In genomic region chr1:91826649-91827048, GRCh38 we compare ENCODE assay signal across 33 cellular contexts. TPM values are rescaled to one million over a fixed set of nuclear protein-coding genes. Genes with fewer than 3 reads are reported as not detected.
DNase-seq lines count a peak whose midpoint lies in the region; ATAC-seq, FAIRE-seq and TF ChIP-seq lines count a peak whose summit lies in the region.
"Had no signal": no experiment of that assay in that cellular context is flagged by ENCODE, and none has a peak within 500 bp of the region (broad histone marks: within the 10 kb centered on the region; RNA-seq: fewer than 3 reads in every experiment).

No MANE protein-coding gene starts in this region.

- no peak for DNase-seq in Caco-2
- no peak for DNase-seq in kidney
- no peak for DNase-seq in progenitor cell of endocrine pancreas (ENCODE audit: low spot score, unreplicated experiment)
- no peak for DNase-seq in GM13977 (ENCODE audit: low spot score)
- no peak for DNase-seq in kidney tubule cell (ENCODE audit: low spot score)
- DNase-seq in amygdala (lab: John Stamatoyannopoulos, UW), result no peak
- DNase-seq: activated CD4-positive, alpha-beta T cell treated with anti-CD3 and anti-CD28 coated beads, Interleukin-2, amount 10 ng/mL, durations not matched to agents 7 days and 5 days; activated CD8-positive, alpha-beta memory T cell treated with anti-CD3 and anti-CD28 coated beads, Interleukin-2, amount 10 ng/mL, durations not matched to agents 7 days and 5 days; activated naive CD8-positive, alpha-beta T cell treated with anti-CD3 and anti-CD28 coated beads, Interleukin-2, amount 50 U/mL, for 24 hours; activated T-cell treated with anti-CD3 and anti-CD28 coated beads, Interleukin-2, amount 50 U/mL, for 48 hours; H9; NCI-H1105; NCI-H187 treated with DMSO at 0.1 percent for 48 hours; NCI-H524 treated with DMSO at 0.1 percent for 48 hours; NK-92 treated with Interleukin-12 subunit alpha and Interleukin-12 subunit beta, amount 100 ng/mL, for 24 hours; PC-9; posterior cingulate gyrus; SIG-M5; SW 1271; T1000; uterus had no signal

- CTCF ChIA-PET in Caco-2 (lab: Charles Lee), result no interaction called here

- H3K4me3 Mint-ChIP-seq in Caco-2 (ENCODE audit: unreplicated experiment) (no peak overlapping the region), progenitor cell of endocrine pancreas (ENCODE audit: low read depth) (no peak overlapping the region)
- H3K4me3 Mint-ChIP-seq: activated CD4-positive, alpha-beta T cell treated with anti-CD3 and anti-CD28 coated beads, Interleukin-2, amount 10 ng/mL, durations not matched to agents 7 days and 5 days; activated CD8-positive, alpha-beta memory T cell treated with anti-CD3 and anti-CD28 coated beads, Interleukin-2, amount 10 ng/mL, durations not matched to agents 7 days and 5 days; activated naive CD8-positive, alpha-beta T cell treated with anti-CD3 and anti-CD28 coated beads, Interleukin-2, amount 50 U/mL, for 24 hours; CD14-positive monocyte; H9; IgD-negative memory B cell; WTC11 had no signal

- H3K27me3 Mint-ChIP-seq in Caco-2 (ENCODE audit: insufficient read depth, unreplicated experiment) (no peaks in the 10 kb centered on the region), progenitor cell of endocrine pancreas (no peaks in the 10 kb centered on the region)
- H3K27me3 Mint-ChIP-seq: activated CD4-positive, alpha-beta T cell treated with anti-CD3 and anti-CD28 coated beads, Interleukin-2, amount 10 ng/mL, durations not matched to agents 7 days and 5 days; activated CD8-positive, alpha-beta memory T cell treated with anti-CD3 and anti-CD28 coated beads, Interleukin-2, amount 10 ng/mL, durations not matched to agents 7 days and 5 days; activated naive CD8-positive, alpha-beta T cell treated with anti-CD3 and anti-CD28 coated beads, Interleukin-2, amount 50 U/mL, for 24 hours had no signal

- H3K36me3 ChIP-seq in Caco-2 (ENCODE audit: control insufficient read depth, insufficient read depth, low read length), result no peaks in the 10 kb centered on the region; the same call in 1 of the 2 replicates
- H3K36me3 ChIP-seq in kidney (ENCODE audit: control insufficient read depth in 1 of 2, insufficient read depth in 2 of 2, low read length in 2 of 2), result no peaks in the 10 kb centered on the region
- H3K36me3 ChIP-seq: lower lobe of right lung, thoracic aorta, uterus had no signal

- intact Hi-C loops in Caco-2 (cut with micrococcal nuclease; ENCODE audit: unreplicated experiment) (loop anchor here (5.0 to 10.0 kb wide), 3 partner anchors 61 to 212 kb away; partner anchors contain the start of gene TGFBR3), kidney (cut with DNase I) (no loop called here)

- in situ Hi-C loops in GM13977 (cut with MboI; ENCODE audit: low pct_unique_long_range_greater_than_20kb, low sequenced_read_pairs, unreplicated experiment), result no loop called here

- no TSS peak for BruUV-seq in Caco-2 (replicated peaks; lab: Mats Ljungman, UMichigan)

- TF ChIP-seq CTCF in Caco-2 (IDR thresholded peaks at IDR 0.05; ENCODE audit: insufficient read depth in 1 of 2, low read depth in 1 of 2, low read length in 1 of 2, severe bottlenecking in 1 of 2, unreplicated experiment in 1 of 2), result no peak
- TF ChIP-seq CTCF in VCaP (conservative IDR thresholded peaks at IDR 0.05), result no peak
- no peak for TF ChIP-seq CTCF in kidney (IDR thresholded peaks at IDR 0.05; ENCODE audit: borderline replicate concordance, extremely low read depth, insufficient read depth)
- TF ChIP-seq CTCF in progenitor cell of endocrine pancreas (IDR thresholded peaks at IDR 0.05; ENCODE audit: unreplicated experiment), result no peak
- no peak for TF ChIP-seq CTCF in GM13977 (IDR thresholded peaks at IDR 0.05; ENCODE audit: extremely low read depth, insufficient read depth, missing control alignments)

- ATAC-seq in GM18517 (IDR thresholded peaks at IDR 0.05; ENCODE audit: unreplicated experiment), result no peak
- ATAC-seq: activated CD8-positive, alpha-beta memory T cell treated with anti-CD3 and anti-CD28 coated beads, Interleukin-2, amount 10 ng/mL, durations not matched to agents 7 days and 5 days; activated naive CD8-positive, alpha-beta T cell treated with anti-CD3 and anti-CD28 coated beads, Interleukin-2, amount 50 U/mL, for 24 hours; WTC11 had no signal

- no peak for FAIRE-seq in kidney (lab: Jason Lieb, UNC)
- FAIRE-seq: GM12892 had no signal

- H3K4me1 Mint-ChIP-seq in Caco-2 (ENCODE audit: low read depth, unreplicated experiment) (no peaks in the 10 kb centered on the region), progenitor cell of endocrine pancreas (ENCODE audit: low read depth) (peaks cover 25% of the 10 kb centered on the region)
- H3K4me1 Mint-ChIP-seq: IgD-negative memory B cell had no signal

- H3K9me3 ChIP-seq in Caco-2 (no peaks in the 10 kb centered on the region), kidney (ENCODE audit: control insufficient read depth in 1 of 2, low read length in 2 of 2) (no peaks in the 10 kb centered on the region)
- H3K9me3 ChIP-seq: lower lobe of right lung, mucosa of descending colon, thoracic aorta, uterus had no signal

- H3K27ac ChIP-seq in VCaP, result peak overlapping the region; percentile 78
- H3K27ac ChIP-seq in kidney (ENCODE audit: low read depth in 2 of 2, low read length in 2 of 2), result peak overlapping the region; percentile 73 to 84
- H3K27ac ChIP-seq: epithelial cell of prostate, PC-9, thoracic aorta, uterus had no signal

- POLR2A ChIA-PET in Caco-2 (lab: Charles Lee), result no interaction called here

- H3K4me3 ChIP-seq in Caco-2 (ENCODE audit: low read depth, low read length) (no peak overlapping the region), kidney (ENCODE audit: low read length in 2 of 2) (no peak overlapping the region)
- H3K4me3 ChIP-seq: lower lobe of right lung, mucosa of descending colon, PC-9, thoracic aorta, uterus had no signal

- H3K27ac Mint-ChIP-seq in Caco-2 (ENCODE audit: unreplicated experiment) (peak overlapping the region; percentile 48), progenitor cell of endocrine pancreas (peak overlapping the region; percentile 78)
- H3K27ac Mint-ChIP-seq: activated CD4-positive, alpha-beta T cell treated with anti-CD3 and anti-CD28 coated beads, Interleukin-2, amount 10 ng/mL, durations not matched to agents 7 days and 5 days; activated CD8-positive, alpha-beta memory T cell treated with anti-CD3 and anti-CD28 coated beads, Interleukin-2, amount 10 ng/mL, durations not matched to agents 7 days and 5 days; activated naive CD8-positive, alpha-beta T cell treated with anti-CD3 and anti-CD28 coated beads, Interleukin-2, amount 50 U/mL, for 24 hours; CD14-positive monocyte; IgD-negative memory B cell; WTC11 had no signal

- peak overlapping the region in 1 of 2 donors; percentile 41 for H3K9ac ChIP-seq in kidney (ENCODE audit: low read length in 2 of 2)

- H3K27me3 ChIP-seq in Caco-2 (replicated peaks; ENCODE audit: control insufficient read depth, insufficient read depth, low read length), result no peaks in the 10 kb centered on the region
- H3K27me3 ChIP-seq: foreskin keratinocyte, uterus had no signal

- H3K36me3 Mint-ChIP-seq in Caco-2 (ENCODE audit: insufficient read depth, unreplicated experiment) (no peaks in the 10 kb centered on the region), progenitor cell of endocrine pancreas (ENCODE audit: insufficient read depth) (no peaks in the 10 kb centered on the region)
- H3K36me3 Mint-ChIP-seq: activated CD8-positive, alpha-beta memory T cell treated with anti-CD3 and anti-CD28 coated beads, Interleukin-2, amount 10 ng/mL, durations not matched to agents 7 days and 5 days; CD14-positive monocyte; IgD-negative memory B cell; WTC11 had no signal

- no peaks in the 10 kb centered on the region for H3K9me3 Mint-ChIP-seq in Caco-2 (ENCODE audit: unreplicated experiment)
- no peaks in the 10 kb centered on the region for H3K9me3 Mint-ChIP-seq in progenitor cell of endocrine pancreas (ENCODE audit: low read depth)
- H3K9me3 Mint-ChIP-seq: activated CD4-positive, alpha-beta T cell treated with anti-CD3 and anti-CD28 coated beads, Interleukin-2, amount 10 ng/mL, durations not matched to agents 7 days and 5 days; activated naive CD8-positive, alpha-beta T cell treated with anti-CD3 and anti-CD28 coated beads, Interleukin-2, amount 50 U/mL, for 24 hours; H9; neural crest cell; WTC11 had no signal

- H3K4me1 ChIP-seq in Caco-2 (peaks cover 15% of the 10 kb centered on the region), kidney (ENCODE audit: control insufficient read depth in 1 of 2, insufficient read depth in 1 of 2, low read depth in 1 of 2, low read length in 2 of 2) (peaks cover 22 to 53% of the 10 kb centered on the region in 2 donors)
- H3K4me1 ChIP-seq: foreskin keratinocyte had no signal

RNA-seq across cellular contexts. Expression of gene TGFBR3, which starts 59.3 kb away (rescaled TPM):
- 12.2 and 15.2 TPM in 2 replicates for total RNA-seq in Caco-2 (2022)
- 57.9 TPM for total RNA-seq in kidney
- 15.8 TPM for polyA plus RNA-seq in kidney (ENCODE audit: insufficient read depth, low read depth, low replicate concordance)
- total RNA-seq in progenitor cell of endocrine pancreas, result 4.9 and 6.6 TPM in 2 replicates
